Comparison of ENCODE assay signal across 1 cellular context in the genomic region with DNA sequence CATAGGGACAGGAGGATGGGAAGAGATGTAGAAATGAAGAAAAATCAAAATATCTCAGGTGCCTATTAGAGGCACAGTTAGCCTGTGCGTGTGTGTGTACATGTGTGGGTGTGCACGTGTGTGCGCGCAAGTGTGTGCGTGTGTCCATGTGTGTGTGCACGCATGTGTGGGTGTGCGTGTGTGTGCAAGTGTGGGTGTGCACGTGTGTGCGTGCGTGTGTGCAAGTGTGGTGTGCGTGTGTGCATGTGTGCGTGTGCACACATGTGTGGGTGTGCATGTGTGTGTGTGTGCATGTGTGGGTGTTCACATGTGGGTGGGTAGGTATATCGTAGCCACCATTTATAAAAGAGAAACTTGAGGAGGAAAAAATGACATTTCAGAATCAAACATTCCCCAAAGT.
TF ChIP-seq lines count a peak whose summit lies in the region.

No MANE protein-coding gene starts in this region.

TF ChIP-seq in GM12878, 131 proteins besides CTCF, POLR2A, EP300 and RAD21:
- TF ChIP-seq, protein P1, sequence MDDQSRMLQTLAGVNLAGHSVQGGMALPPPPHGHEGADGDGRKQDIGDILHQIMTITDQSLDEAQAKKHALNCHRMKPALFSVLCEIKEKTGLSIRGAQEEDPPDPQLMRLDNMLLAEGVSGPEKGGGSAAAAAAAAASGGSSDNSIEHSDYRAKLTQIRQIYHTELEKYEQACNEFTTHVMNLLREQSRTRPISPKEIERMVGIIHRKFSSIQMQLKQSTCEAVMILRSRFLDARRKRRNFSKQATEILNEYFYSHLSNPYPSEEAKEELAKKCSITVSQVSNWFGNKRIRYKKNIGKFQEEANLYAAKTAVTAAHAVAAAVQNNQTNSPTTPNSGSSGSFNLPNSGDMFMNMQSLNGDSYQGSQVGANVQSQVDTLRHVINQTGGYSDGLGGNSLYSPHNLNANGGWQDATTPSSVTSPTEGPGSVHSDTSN (IDR thresholded peaks at IDR 0.05; ENCODE audit: insufficient replicate concordance, low read depth, low read length), result peak; percentile 58
- TF ChIP-seq SREBF1 (IDR thresholded peaks at IDR 0.05; ENCODE audit: low read length) (no peak), TCF3 (IDR thresholded peaks at IDR 0.05; ENCODE audit: borderline replicate concordance, insufficient read depth, low read depth, low read length) (peak; percentile 53; the same call in 1 of the 2 replicates)
- TF ChIP-seq, protein P2, sequence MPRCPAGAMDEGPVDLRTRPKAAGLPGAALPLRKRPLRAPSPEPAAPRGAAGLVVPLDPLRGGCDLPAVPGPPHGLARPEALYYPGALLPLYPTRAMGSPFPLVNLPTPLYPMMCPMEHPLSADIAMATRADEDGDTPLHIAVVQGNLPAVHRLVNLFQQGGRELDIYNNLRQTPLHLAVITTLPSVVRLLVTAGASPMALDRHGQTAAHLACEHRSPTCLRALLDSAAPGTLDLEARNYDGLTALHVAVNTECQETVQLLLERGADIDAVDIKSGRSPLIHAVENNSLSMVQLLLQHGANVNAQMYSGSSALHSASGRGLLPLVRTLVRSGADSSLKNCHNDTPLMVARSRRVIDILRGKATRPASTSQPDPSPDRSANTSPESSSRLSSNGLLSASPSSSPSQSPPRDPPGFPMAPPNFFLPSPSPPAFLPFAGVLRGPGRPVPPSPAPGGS (IDR thresholded peaks at IDR 0.05; ENCODE audit: borderline replicate concordance, insufficient read depth, low read depth, low read length, poor library complexity, severe bottlenecking), result peak; percentile 97
TF ChIP-seq in GM12878: peak in this region for 3.
